Comparison of ENCODE assay signal across 1 cellular context in genomic region chr3:19946291-19946831, GRCh38.
TF ChIP-seq lines count a peak whose summit lies in the region.

No MANE protein-coding gene starts in this region.

TF ChIP-seq in K562, 482 proteins besides CTCF, POLR2A, EP300 and RAD21 (continued from another document and continues in another):
- TF ChIP-seq E2F1 (CRISPR knock-in tag; IDR thresholded peaks at IDR 0.05) (peak; percentile 50; the same call in 1 of the 2 replicates), ZNF511 (CRISPR knock-in tag; IDR thresholded peaks at IDR 0.05) (no peak), MTA2 (IDR thresholded peaks at IDR 0.05; ENCODE audit: low read depth) (no peak), CEBPZ (IDR thresholded peaks at IDR 0.05; ENCODE audit: borderline replicate concordance, low read depth, low read length) (no peak), ZNF12 (CRISPR knock-in tag; IDR thresholded peaks at IDR 0.05) (no peak), TARDBP (IDR thresholded peaks at IDR 0.05) (no peak), POLR3G (IDR thresholded peaks at IDR 0.05; ENCODE audit: extremely low read depth, insufficient read length, insufficient replicate concordance) (no peak), ZNF384 (IDR thresholded peaks at IDR 0.05; ENCODE audit: low read depth, low read length) (no peak), ZNF668 (CRISPR knock-in tag; IDR thresholded peaks at IDR 0.05) (no peak), CBX1 (IDR thresholded peaks at IDR 0.05; ENCODE audit: low read depth) (no peak), AFF1 (IDR thresholded peaks at IDR 0.05; ENCODE audit: low read depth in 1 of 2, partially characterized antibody in 2 of 2) (no peak), IRF1 (CRISPR knock-in tag; IDR thresholded peaks at IDR 0.05; ENCODE audit: borderline replicate concordance) (no peak), ZNF146 (CRISPR knock-in tag; IDR thresholded peaks at IDR 0.05; ENCODE audit: unreplicated experiment) (no peak), REST (CRISPR knock-in tag; IDR thresholded peaks at IDR 0.05; ENCODE audit: low read depth) (no peak), FOXJ2 (tag; IDR thresholded peaks at IDR 0.05) (no peak; the same call in 1 of the 2 replicates), ZNF583 (CRISPR knock-in tag; IDR thresholded peaks at IDR 0.05) (no peak), TRIM28 (IDR thresholded peaks at IDR 0.05) (no peak), NBN (IDR thresholded peaks at IDR 0.05; ENCODE audit: low read depth) (no peak), NFATC3 (IDR thresholded peaks at IDR 0.05) (no peak; the same call in 1 of the 2 replicates), ZNF431 (CRISPR knock-in tag; IDR thresholded peaks at IDR 0.05) (no peak), XRCC5 (IDR thresholded peaks at IDR 0.05; ENCODE audit: low read depth, low read length) (no peak), ZBTB12 (CRISPR knock-in tag; IDR thresholded peaks at IDR 0.05) (no peak), HNRNPLL (IDR thresholded peaks at IDR 0.05; ENCODE audit: low read depth, low read length, poor library complexity, severe bottlenecking) (no peak), HCFC1 (IDR thresholded peaks at IDR 0.05; ENCODE audit: low read depth, low read length) (no peak), CHD1 (IDR thresholded peaks at IDR 0.05; ENCODE audit: low read length) (peak; percentile 70), TRIM25 (IDR thresholded peaks at IDR 0.05; ENCODE audit: borderline replicate concordance) (0 out of 2 replicates have a peak, but pooled peaks have one; percentile 52), ZNF239 (CRISPR knock-in tag; IDR thresholded peaks at IDR 0.05) (peak; percentile 32; the same call in 1 of the 2 replicates), CBX3 (IDR thresholded peaks at IDR 0.05; ENCODE audit: borderline replicate concordance in 1 of 2, low read length in 2 of 2) (no peak), MEF2D (tag; conservative IDR thresholded peaks at IDR 0.05; ENCODE audit: low read depth) (0 out of 2 replicates have a peak, but pooled peaks have one; percentile 17), ZNF165 (CRISPR knock-in tag; IDR thresholded peaks at IDR 0.05; ENCODE audit: borderline replicate concordance) (peak; percentile 56; the same call in 1 of the 2 replicates), FUS (optimal IDR thresholded peaks at IDR 0.05; ENCODE audit: low read depth, low read length) (no peak), NFXL1 (CRISPR knock-in tag; IDR thresholded peaks at IDR 0.05) (0 out of 2 replicates have a peak, but pooled peaks have one; percentile 19), ZNF311 (CRISPR knock-in tag; IDR thresholded peaks at IDR 0.05) (0 out of 2 replicates have a peak, but pooled peaks have one; percentile 39), JUN (IDR thresholded peaks at IDR 0.05; ENCODE audit: borderline replicate concordance, low read depth, low read length) (no peak), JUN (CRISPR knock-in tag; IDR thresholded peaks at IDR 0.05; ENCODE audit: borderline replicate concordance) (no peak), MED1 (CRISPR knock-in tag; IDR thresholded peaks at IDR 0.05; ENCODE audit: borderline replicate concordance) (no peak), MAFF (IDR thresholded peaks at IDR 0.05; ENCODE audit: low read length) (no peak), ZNF449 (CRISPR knock-in tag; IDR thresholded peaks at IDR 0.05) (peak; percentile 41; the same call in 1 of the 2 replicates), ZBTB9 (CRISPR knock-in tag; IDR thresholded peaks at IDR 0.05) (peak; percentile 75; the same call in 1 of the 2 replicates), MECOM (CRISPR knock-in tag; IDR thresholded peaks at IDR 0.05) (no peak), KLF6 (CRISPR knock-in tag; IDR thresholded peaks at IDR 0.05; ENCODE audit: borderline replicate concordance) (no peak), ZNF445 (CRISPR knock-in tag; IDR thresholded peaks at IDR 0.05; ENCODE audit: low read depth) (0 out of 2 replicates have a peak, but pooled peaks have one; percentile 50), RB1 (IDR thresholded peaks at IDR 0.05; ENCODE audit: low read depth) (no peak), ZNF324 (CRISPR knock-in tag; IDR thresholded peaks at IDR 0.05) (no peak), ZNF830 (CRISPR knock-in tag; IDR thresholded peaks at IDR 0.05) (peak; percentile 90; the same call in 1 of the 2 replicates)
